Comparison of ENCODE assay signal across 8 cellular contexts in genomic region chr12:69290545-69291277, GRCh38.
A peak's percentile ranks its signal among the peaks of the same experiment; 100 is the strongest.
DNase-seq lines count a peak whose midpoint lies in the region; ATAC-seq, FAIRE-seq and TF ChIP-seq lines count a peak whose summit lies in the region.

No MANE protein-coding gene starts in this region.

- TF ChIP-seq CTCF in astrocyte of the cerebellum (IDR thresholded peaks at IDR 0.05; ENCODE audit: low read depth, low read length, missing control alignments): peak; percentile 90

- ATAC-seq in GM18511 (IDR thresholded peaks at IDR 0.05; ENCODE audit: unreplicated experiment) (peak; percentile 100), HG02973 (IDR thresholded peaks at IDR 0.05; ENCODE audit: unreplicated experiment) (peak; percentile 97)

- in situ Hi-C loops in astrocyte of the cerebellum (cut with HindIII; ENCODE audit: low sequenced_read_pairs): no loop called here

- peak; percentile 3 for FAIRE-seq in A204.1 (lab: Jason Lieb, UNC)

- no peaks in the 10 kb centered on the region for H3K36me3 ChIP-seq in iPS DF 6.9 (ENCODE audit: control insufficient read depth, insufficient read depth, low read length)

- no peaks in the 10 kb centered on the region for H3K27me3 ChIP-seq in iPS DF 6.9 (ENCODE audit: control insufficient read depth, insufficient read depth, low read length)

- H3K9me3 ChIP-seq in iPS DF 6.9 (ENCODE audit: control insufficient read depth, insufficient read depth, low read length): no peaks in the 10 kb centered on the region

- no CpG with 5 or more reads among the region's 9 CpGs for WGBS in iPS DF 6.9 (ENCODE audit: insufficient coverage, insufficient read length)

- DNase-seq in NCI-H2029 (lab: John Stamatoyannopoulos, UW) (peak; percentile 72), T-helper 22 cell (ENCODE audit: low read depth) (peak; percentile 40), astrocyte of the cerebellum (ENCODE audit: low read depth) (peak; percentile 45), iPS DF 6.9 (ENCODE audit: low read depth, low spot score) (peak; percentile 92)
- peak; percentile 74 for DNase-seq in stimulated activated CD4-positive, alpha-beta T cell treated with anti-CD3 and anti-CD28 coated beads, Interleukin-12 subunit alpha, Interleukin-12 subunit beta, amount 100 ng/mL, for 4 hours

- H3K4me3 ChIP-seq in astrocyte of the cerebellum (ENCODE audit: low read depth, low read length) (no peak overlapping the region), iPS DF 6.9 (ENCODE audit: low read length) (no peak overlapping the region)

- no peak overlapping the region for H3K27ac ChIP-seq in iPS DF 6.9 (ENCODE audit: low read length)

- H3K4me1 ChIP-seq in iPS DF 6.9 (ENCODE audit: control insufficient read depth, insufficient read depth, low read length): no peaks in the 10 kb centered on the region

Comparison
In these comparisons a context has a peak if more than half of its experiments do, and no peak if none do; other contexts are left out.
1. DNase-seq: peak in every context shown above with its lines; median percentile 92 in iPS DF 6.9; 74 in stimulated activated CD4-positive, alpha-beta T cell treated with anti-CD3 and anti-CD28 coated beads, Interleukin-12 subunit alpha, Interleukin-12 subunit beta, amount 100 ng/mL, for 4 hours; 72 in NCI-H2029; 45 in astrocyte of the cerebellum; 40 in T-helper 22 cell.